In genomic region chr9:96619491-96620154, GRCh38 we compare ENCODE assay signal across 8 cellular contexts. TPM values are rescaled to one million over a fixed set of nuclear protein-coding genes. Genes with fewer than 3 reads are reported as not detected.
DNase-seq lines count a peak whose midpoint lies in the region; ATAC-seq and TF ChIP-seq lines count a peak whose summit lies in the region.

Gene CDC14B (minus strand): TSS chr9:96619843. CDS start chr9:96619378, 465 bp downstream.

- no peak for TF ChIP-seq EP300 in esophagus muscularis mucosa (IDR thresholded peaks at IDR 0.05)

- 15% methylated on average over 2 of the region's 66 CpGs for WGBS in esophagus muscularis mucosa

- peaks cover 0 to 2% of the 10 kb centered on the region in 2 donors for H3K36me3 Mint-ChIP-seq in activated T-cell treated with anti-CD3 and anti-CD28 coated beads, Interleukin-2, amount 50 U/mL, for 72 hours (ENCODE audit: insufficient read depth in 2 of 2)

- CTCF ChIA-PET in PC-3 (lab: Charles Lee): no interaction called here

- in situ Hi-C loops in G401 (cut with HindIII; ENCODE audit: low sequenced_read_pairs): no loop called here

- H3K27me3 Mint-ChIP-seq in activated T-cell treated with anti-CD3 and anti-CD28 coated beads, Interleukin-2, amount 50 U/mL, for 72 hours (ENCODE audit: low read depth): peaks cover 42% of the 10 kb centered on the region

- BruUV-seq in PC-3 (replicated peaks; lab: Mats Ljungman, UMichigan): no TSS peak

- H3K79me2 ChIP-seq in PC-3 (ENCODE audit: low read length): peaks cover 45% of the 10 kb centered on the region

- TF ChIP-seq POLR2A in esophagus muscularis mucosa (IDR thresholded peaks at IDR 0.05; ENCODE audit: low read depth): no peak

- H3K9me3 Mint-ChIP-seq in activated T-cell treated with anti-CD3 and anti-CD28 coated beads, Interleukin-2, amount 50 U/mL, for 72 hours: no peaks in the 10 kb centered on the region

- H3K4me1 ChIP-seq in PC-3 (ENCODE audit: insufficient read depth, low read length): peaks cover 23% of the 10 kb centered on the region
- peaks cover 0 to 22% (median 19%) of the 10 kb centered on the region in 4 donors for H3K4me1 ChIP-seq in esophagus muscularis mucosa

- H3K27me3 ChIP-seq in PC-3 (ENCODE audit: low read length) (no peaks in the 10 kb centered on the region), esophagus muscularis mucosa (no peaks in the 10 kb centered on the region)

- peak within 1 kb of the TSS; percentile 31 for H3K27ac Mint-ChIP-seq in activated T-cell treated with anti-CD3 and anti-CD28 coated beads, Interleukin-2, amount 50 U/mL, for 72 hours

- H3K4me3 ChIP-seq in PC-3 (ENCODE audit: low read length) (peak within 1 kb of the TSS; percentile 74), esophagus muscularis mucosa (peak within 1 kb of the TSS; percentile 89 to 93 (median 92))

- H3K9ac ChIP-seq in PC-3 (ENCODE audit: low read length): peak within 1 kb of the TSS; percentile 55

- peak; percentile 74 for DNase-seq in G401 (ENCODE audit: low spot score)
- peak; percentile 75 for DNase-seq in HS-27A (ENCODE audit: low read depth)
- peak; percentile 86 for DNase-seq in PC-3
- peak; percentile 79 to 84 for DNase-seq in activated T-cell treated with anti-CD3 and anti-CD28 coated beads, Interleukin-2, amount 50 U/mL, for 72 hours
- peak; percentile 94 for DNase-seq in esophagus muscularis mucosa (ENCODE audit: extremely low spot score)
- peak; percentile 95 for DNase-seq in mucosa of gallbladder (ENCODE audit: low spot score)
- DNase-seq in stimulated activated CD8-positive, alpha-beta memory T cell treated with anti-CD3 and anti-CD28 coated beads, Interleukin-2, amount 100 ng/mL, for 1 hour (ENCODE audit: low read depth in 2 of 2): peak; percentile 12 to 39

- H3K36me3 ChIP-seq in PC-3 (ENCODE audit: low read depth, low read length) (no peaks in the 10 kb centered on the region), esophagus muscularis mucosa (no peaks in the 10 kb centered on the region)

- H3F3A ChIP-seq in PC-3 (ENCODE audit: low read length, unreplicated experiment): no peaks in the 10 kb centered on the region

- peaks cover 11% of the 10 kb centered on the region for H3K4me1 Mint-ChIP-seq in activated T-cell treated with anti-CD3 and anti-CD28 coated beads, Interleukin-2, amount 50 U/mL, for 72 hours (ENCODE audit: low read depth)

- H3K4me2 ChIP-seq in PC-3 (ENCODE audit: low read length): peak within 1 kb of the TSS; percentile 89

- peak; percentile 77 for ATAC-seq in PC-3
- ATAC-seq in activated T-cell treated with anti-CD3 and anti-CD28 coated beads, Interleukin-2, amount 50 U/mL, for 72 hours (replicated peaks in 1 of 2): peak; percentile 85 to 88
- no peak for ATAC-seq in GM19395 (IDR thresholded peaks at IDR 0.05; ENCODE audit: unreplicated experiment)

- POLR2A ChIA-PET in PC-3 (lab: Charles Lee; ENCODE audit: unreplicated experiment): no interaction called here

- H3K9me3 ChIP-seq in PC-3 (ENCODE audit: low read length) (no peaks in the 10 kb centered on the region), esophagus muscularis mucosa (no peaks in the 10 kb centered on the region)

- no peaks in the 10 kb centered on the region for H3K9me2 ChIP-seq in PC-3 (replicated peaks; ENCODE audit: low read length)

- peak within 1 kb of the TSS; percentile 32 for H3K27ac ChIP-seq in PC-3 (ENCODE audit: low read length)
- H3K27ac ChIP-seq in esophagus muscularis mucosa (replicated peaks in 1 of 4): peak within 1 kb of the TSS; percentile 85 to 92 (median 88)

- no peak for TF ChIP-seq CTCF in PC-3 (conservative IDR thresholded peaks at IDR 0.05; ENCODE audit: low read depth, low read length)
- peak in 2 of 3 experiments; percentile 29 to 43 for TF ChIP-seq CTCF in esophagus muscularis mucosa (IDR thresholded peaks at IDR 0.05)

- H3K4me3 Mint-ChIP-seq in activated T-cell treated with anti-CD3 and anti-CD28 coated beads, Interleukin-2, amount 50 U/mL, for 72 hours: peak within 1 kb of the TSS; percentile 73 to 79

- intact Hi-C loops in PC-3 (cut with micrococcal nuclease): loop anchor here (5.0 kb wide), 1 partner anchor 52 kb away; no protein-coding TSS in a partner anchor
- intact Hi-C loops in esophagus muscularis mucosa (cut with DNase I): loop anchor here (5.0 kb wide), 2 partner anchors 33 to 52 kb away; no protein-coding TSS in a partner anchor

- peak within 1 kb of the TSS; percentile 94 for H2AFZ ChIP-seq in PC-3 (ENCODE audit: low read length)

- peaks cover 5% of the 10 kb centered on the region; the same call in 1 of the 2 replicates for H4K20me1 ChIP-seq in PC-3 (ENCODE audit: low read length)

RNA-seq across cellular contexts. Expression of gene CDC14B, which starts in this region (rescaled TPM):
- 20.1 and 23.5 TPM in 2 replicates for total RNA-seq in G401 (2014; rRNA removed; shearing (Covaris generic))
- 10.5 and 11.4 TPM in 2 replicates for total RNA-seq in PC-3 (2014; rRNA removed)
- total RNA-seq in activated T-cell treated with anti-CD3 and anti-CD28 coated beads, Interleukin-2, amount 50 U/mL, for 72 hours: 10 to 100 TPM; 11.7 to 13.9 TPM
- 10 to 100 TPM; 22.0 to 39.7 (median 27.0) TPM for total RNA-seq in esophagus muscularis mucosa
- 24.7 TPM for total RNA-seq in mucosa of gallbladder

Comparison
In these comparisons a context has a peak if more than half of its experiments do, and no peak if none do; other contexts are left out.
1. DNase-seq: peak in every context shown above with its lines; median percentile 95 in mucosa of gallbladder; 94 in esophagus muscularis mucosa; 86 in PC-3; 82 in activated T-cell treated with anti-CD3 and anti-CD28 coated beads, Interleukin-2, amount 50 U/mL, for 72 hours; 75 in HS-27A; 74 in G401; 26 in stimulated activated CD8-positive, alpha-beta memory T cell treated with anti-CD3 and anti-CD28 coated beads, Interleukin-2, amount 100 ng/mL, for 1 hour.